11 cellular contexts compared by ENCODE assay signal in the genomic region with DNA sequence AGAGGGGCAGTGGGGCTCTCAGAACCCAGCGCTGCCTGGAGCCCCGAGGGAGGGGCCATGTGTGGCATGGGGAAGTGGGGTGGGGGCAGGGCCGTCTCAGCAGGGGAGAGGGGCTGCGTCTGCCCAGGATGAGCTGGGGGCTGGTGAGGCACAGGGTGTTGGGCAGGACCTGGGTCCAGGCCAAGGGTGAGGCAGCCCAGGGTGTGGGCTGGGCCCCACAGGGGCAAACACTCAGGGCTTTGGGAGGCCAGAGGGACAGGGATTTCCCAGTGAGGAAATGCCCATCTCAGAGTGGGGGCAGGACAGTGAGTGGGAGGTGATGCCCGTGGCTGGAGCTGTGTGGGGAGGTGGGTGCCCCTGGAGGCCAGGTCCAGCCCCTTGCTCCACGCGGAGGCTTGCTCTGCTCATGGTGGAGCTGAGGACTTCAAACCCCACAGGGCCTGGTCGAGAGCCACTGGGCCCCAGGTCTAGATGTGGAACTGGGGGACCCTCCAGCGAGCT. TPM values are rescaled to one million over a fixed set of nuclear protein-coding genes. Genes with fewer than 3 reads are reported as not detected.
DNase-seq lines count a peak whose midpoint lies in the region; ATAC-seq and TF ChIP-seq lines count a peak whose summit lies in the region.
"Had no signal": no experiment of that assay in that cellular context is flagged by ENCODE, and none has a peak within 500 bp of the region (broad histone marks: within the 10 kb centered on the region; RNA-seq: fewer than 3 reads in every experiment).

No MANE protein-coding gene starts in this region.

- ATAC-seq in left colon, result peak; percentile 6
- no peak for ATAC-seq in GM19023 (IDR thresholded peaks at IDR 0.05; ENCODE audit: unreplicated experiment)
- ATAC-seq in T-cell (replicated peaks in 1 of 4), result no peak
- ATAC-seq in GM19324 (IDR thresholded peaks at IDR 0.05; ENCODE audit: low FRiP score, unreplicated experiment), result no peak
- no peak for ATAC-seq in HG03342 (IDR thresholded peaks at IDR 0.05; ENCODE audit: unreplicated experiment)

- H3K4me1 Mint-ChIP-seq in HFFc6 (ENCODE audit: low read depth) (peaks cover 56% of the 10 kb centered on the region), T-cell (peaks cover 0 to 8% (median 6%) of the 10 kb centered on the region in 3 donors)

- H3K36me3 Mint-ChIP-seq in HFFc6 (ENCODE audit: low read depth) (no peaks in the 10 kb centered on the region), T-cell (no peaks in the 10 kb centered on the region)
- H3K36me3 Mint-ChIP-seq: activated naive CD4-positive, alpha-beta T cell treated with anti-CD3 and anti-CD28 coated beads, Interleukin-2, amount 10 ng/mL, durations not matched to agents 7 days and 5 days had no signal

- dilution Hi-C loops in mammary epithelial cell (cut with HindIII; ENCODE audit: low sequenced_read_pairs), result no loop called here

- no peaks in the 10 kb centered on the region for H3K36me3 ChIP-seq in mammary epithelial cell (ENCODE audit: insufficient read depth, low read length)
- H3K36me3 ChIP-seq in suprapubic skin, result no peaks in the 10 kb centered on the region
- H3K36me3 ChIP-seq: right lobe of liver had no signal

- in situ Hi-C loops in mammary epithelial cell (cut with MboI; ENCODE audit: low sequenced_read_pairs in 2 of 2), result no loop called here

- H3K4me1 ChIP-seq in mammary epithelial cell (ENCODE audit: insufficient read depth, low read length), result peaks cover 69% of the 10 kb centered on the region
- peaks cover 95% of the 10 kb centered on the region for H3K4me1 ChIP-seq in suprapubic skin

- CTCF ChIA-PET in mammary epithelial cell (lab: Charles Lee; ENCODE audit: low non-redundant PET) (interaction anchor here (0.5 kb wide), 1 partner anchor 22 kb away, joined by 3 read pairs; no protein-coding TSS in a partner anchor), T-cell (lab: Charles Lee) (no interaction called here)

- POLR2A ChIA-PET in T-cell (lab: Charles Lee), result no interaction called here

- no TSS peak for BruUV-seq in mammary epithelial cell (replicated peaks; lab: Mats Ljungman, UMichigan)

- H3K4me3 ChIP-seq in mammary epithelial cell (replicated peaks in 1 of 3; ENCODE audit: insufficient read depth in 1 of 3, low read depth in 2 of 3, low read length in 3 of 3) (peak overlapping the region in 1 of 3 experiments; percentile 6), suprapubic skin (peak overlapping the region; percentile 19)
- H3K4me3 ChIP-seq: right lobe of liver had no signal

- intact Hi-C loops in mammary epithelial cell (cut with micrococcal nuclease) (no loop called here), left colon (cut with DNase I, micrococcal nuclease) (no loop called here)

- H3K9me3 ChIP-seq in mammary epithelial cell (replicated peaks; ENCODE audit: insufficient read depth, low read length), result no peaks in the 10 kb centered on the region
- H3K9me3 ChIP-seq in suprapubic skin, result no peaks in the 10 kb centered on the region
- H3K9me3 ChIP-seq: right lobe of liver had no signal

- no peaks in the 10 kb centered on the region for H3K9me3 Mint-ChIP-seq in HFFc6
- no peaks in the 10 kb centered on the region for H3K9me3 Mint-ChIP-seq in T-cell
- H3K9me3 Mint-ChIP-seq: activated naive CD4-positive, alpha-beta T cell treated with anti-CD3 and anti-CD28 coated beads, Interleukin-2, amount 10 ng/mL, durations not matched to agents 7 days and 5 days had no signal

- H3K27me3 Mint-ChIP-seq in HFFc6 (ENCODE audit: insufficient read depth) (peaks cover 5% of the 10 kb centered on the region), T-cell (peaks cover 14 to 32% of the 10 kb centered on the region in 2 donors)

- TF ChIP-seq EP300 in suprapubic skin (IDR thresholded peaks at IDR 0.05), result no peak

- peak overlapping the region; percentile 65 for H3K4me3 Mint-ChIP-seq in HFFc6
- H3K4me3 Mint-ChIP-seq in T-cell, result no peak overlapping the region
- H3K4me3 Mint-ChIP-seq: activated naive CD4-positive, alpha-beta T cell treated with anti-CD3 and anti-CD28 coated beads, Interleukin-2, amount 10 ng/mL, durations not matched to agents 7 days and 5 days had no signal

- peaks cover 96% of the 10 kb centered on the region for H3K79me2 ChIP-seq in mammary epithelial cell (ENCODE audit: insufficient read depth, low read length)

- H3K9ac ChIP-seq in mammary epithelial cell (ENCODE audit: insufficient read depth, low read length), result no peak overlapping the region

- H3K27ac Mint-ChIP-seq in HFFc6, result peak overlapping the region; percentile 93
- no peak overlapping the region for H3K27ac Mint-ChIP-seq in T-cell
- H3K27ac Mint-ChIP-seq: activated naive CD4-positive, alpha-beta T cell treated with anti-CD3 and anti-CD28 coated beads, Interleukin-2, amount 10 ng/mL, durations not matched to agents 7 days and 5 days had no signal

- H3K4me2 ChIP-seq in mammary epithelial cell (ENCODE audit: insufficient read depth, low read depth, low read length), result peak overlapping the region; percentile 69

- no peak for TF ChIP-seq POLR2A in suprapubic skin (IDR thresholded peaks at IDR 0.05)

- peaks cover 1% of the 10 kb centered on the region for H4K20me1 ChIP-seq in mammary epithelial cell (ENCODE audit: insufficient read depth, low read length)

- no peak for TF ChIP-seq CTCF in HFFc6 (IDR thresholded peaks at IDR 0.05)
- TF ChIP-seq CTCF in mammary epithelial cell (conservative IDR thresholded peaks at IDR 0.05 in 1 of 2, IDR thresholded peaks at IDR 0.05 in 1 of 2; ENCODE audit: extremely low read depth in 1 of 2, insufficient read depth in 1 of 2, low read depth in 1 of 2, low read length in 2 of 2), result no peak
- TF ChIP-seq CTCF in suprapubic skin (IDR thresholded peaks at IDR 0.05), result no peak

- H3K27me3 ChIP-seq in mammary epithelial cell (ENCODE audit: insufficient read depth, low read length), result no peaks in the 10 kb centered on the region
- no peaks in the 10 kb centered on the region for H3K27me3 ChIP-seq in suprapubic skin
- H3K27me3 ChIP-seq: right lobe of liver had no signal

- no peak overlapping the region for H2AFZ ChIP-seq in mammary epithelial cell (ENCODE audit: low read depth, low read length)

- no peak for DNase-seq in HFFc6
- peak; percentile 61 for DNase-seq in mammary epithelial cell
- peak; percentile 61 to 74 for DNase-seq in left colon
- no peak for DNase-seq in suprapubic skin (ENCODE audit: low spot score in 2 of 2)
- DNase-seq in T-cell, result no peak
- DNase-seq: activated naive CD4-positive, alpha-beta T cell treated with anti-CD3 and anti-CD28 coated beads, Interleukin-2, amount 10 ng/mL, durations not matched to agents 7 days and 5 days; WERI-Rb-1 had no signal

- WGBS in mammary epithelial cell (ENCODE audit: low coverage, missing lambda C conversion rate), result no CpG with 5 or more reads among the region's 9 CpGs
- 32% methylated on average over 8 of the region's 9 CpGs for WGBS in suprapubic skin

- no peak overlapping the region for H3K27ac ChIP-seq in mammary epithelial cell (ENCODE audit: insufficient read depth, low read depth, low read length)
- peak overlapping the region; percentile 96 for H3K27ac ChIP-seq in suprapubic skin
- H3K27ac ChIP-seq: WERI-Rb-1 had no signal

RNA-seq across cellular contexts. Expression of a gene that starts 5.4 kb away (rescaled TPM):
- 100 to 1,000 TPM; 280 to 370 (median 291) TPM for total RNA-seq in HFFc6 (2021; fragmentation: NEBNext Ultra II Directional; extraction: Animal tissue kit (Norgen Biotek cat#: 25700))
- total RNA-seq in mammary epithelial cell (100 to 1,000 TPM; 122 to 240 TPM), left colon (100 to 1,000 TPM; 290 TPM), suprapubic skin (100 to 1,000 TPM; 117 to 231 (median 192) TPM), T-cell (10 to 100 TPM in 1 of 5 donors, 1 to 10 TPM in 4; 4.3 to 11.8 (median 6.5) TPM)
- 96.4 TPM for polyA plus RNA-seq in mammary epithelial cell
- 162 TPM for polyA minus RNA-seq in mammary epithelial cell

RNA-seq across cellular contexts. Expression of a gene that starts 24.7 kb away (rescaled TPM):
- 1 to 10 TPM; 1.4 to 2.5 (median 1.9) TPM for total RNA-seq in HFFc6 (2021; fragmentation: NEBNext Ultra II Directional; extraction: Animal tissue kit (Norgen Biotek cat#: 25700))
- total RNA-seq in mammary epithelial cell (1 to 10 TPM; 2.0 to 3.4 TPM), left colon (1 to 10 TPM; 3.7 to 4.7 TPM), suprapubic skin (1 to 10 TPM; 3.3 to 5.4 (median 3.4) TPM), T-cell (1 to 10 TPM; 2.1 to 5.0 (median 3.5) TPM)
- polyA plus RNA-seq in mammary epithelial cell, result 1.2 TPM
- 9.9 TPM for polyA minus RNA-seq in mammary epithelial cell

RNA-seq across cellular contexts. Expression of a gene that starts 31.9 kb away (rescaled TPM):
- total RNA-seq in HFFc6 (2021; fragmentation: NEBNext Ultra II Directional; extraction: Animal tissue kit (Norgen Biotek cat#: 25700)), result 10 to 100 TPM in 1 of 6 experiments, 1 to 10 TPM in 5; 6.0 to 10.2 (median 7.8) TPM
- 10 to 100 TPM in 1 of 2 donors, 1 to 10 TPM in 1; 9.3 to 10.0 TPM for total RNA-seq in mammary epithelial cell
- 3.4 TPM for polyA plus RNA-seq in mammary epithelial cell
- 4.2 TPM for polyA minus RNA-seq in mammary epithelial cell
- 1 to 10 TPM; 1.2 to 1.9 TPM for total RNA-seq in left colon
- 1 to 10 TPM; 3.8 to 5.8 (median 4.5) TPM for total RNA-seq in suprapubic skin
- total RNA-seq in T-cell, result 1 to 10 TPM; 3.5 to 8.9 (median 5.6) TPM

RNA-seq across cellular contexts. Expression of a gene that starts 40.6 kb away (rescaled TPM):
- total RNA-seq in HFFc6 (2021; fragmentation: NEBNext Ultra II Directional; extraction: Animal tissue kit (Norgen Biotek cat#: 25700)), result 10 to 100 TPM; 31.4 to 39.5 (median 34.1) TPM
- 10 to 100 TPM; 11.1 to 11.5 TPM for total RNA-seq in mammary epithelial cell
- 5.8 TPM for polyA plus RNA-seq in mammary epithelial cell
- polyA minus RNA-seq in mammary epithelial cell, result 1.1 TPM
- 1 to 10 TPM; 3.0 to 3.1 TPM for total RNA-seq in left colon
- total RNA-seq in suprapubic skin, result 1 to 10 TPM; 1.3 to 5.7 (median 3.3) TPM
- 1 to 10 TPM; 1.7 to 3.1 (median 2.9) TPM for total RNA-seq in T-cell

RNA-seq across cellular contexts. Expression of a gene that starts 41.0 kb away (rescaled TPM):
- 10 to 100 TPM; 41.9 to 47.0 (median 43.6) TPM for total RNA-seq in HFFc6 (2021; fragmentation: NEBNext Ultra II Directional; extraction: Animal tissue kit (Norgen Biotek cat#: 25700))
- 10 to 100 TPM; 37.7 to 52.3 TPM for total RNA-seq in mammary epithelial cell
- 23.4 TPM for polyA plus RNA-seq in mammary epithelial cell
- 35.5 TPM for polyA minus RNA-seq in mammary epithelial cell
- total RNA-seq in left colon, result 10 to 100 TPM; 44.6 to 61.0 TPM
- total RNA-seq in suprapubic skin, result 10 to 100 TPM; 46.7 to 70.3 (median 64.6) TPM
- 100 to 1,000 TPM in 1 of 5 donors, 10 to 100 TPM in 4; 71.2 to 105 (median 96.8) TPM for total RNA-seq in T-cell

Comparison
In these comparisons a context has a peak if more than half of its experiments do, and no peak if none do; other contexts are left out.
1. DNase-seq: peak in mammary epithelial cell (single experiment) and left colon (2 of 2); none in HFFc6 (single experiment), suprapubic skin (0 of 2) and T-cell (0 of 34).
2. RNA of a gene that starts 5.4 kb away (total RNA-seq): 280 to 370 TPM in HFFc6, 290 TPM in left colon, 122 to 240 TPM in mammary epithelial cell and 117 to 231 TPM in suprapubic skin; 4.3 to 11.8 TPM in T-cell; every median in the first group is over 4 times any median in the second.